16 cellular contexts compared by ENCODE assay signal in the genomic region with DNA sequence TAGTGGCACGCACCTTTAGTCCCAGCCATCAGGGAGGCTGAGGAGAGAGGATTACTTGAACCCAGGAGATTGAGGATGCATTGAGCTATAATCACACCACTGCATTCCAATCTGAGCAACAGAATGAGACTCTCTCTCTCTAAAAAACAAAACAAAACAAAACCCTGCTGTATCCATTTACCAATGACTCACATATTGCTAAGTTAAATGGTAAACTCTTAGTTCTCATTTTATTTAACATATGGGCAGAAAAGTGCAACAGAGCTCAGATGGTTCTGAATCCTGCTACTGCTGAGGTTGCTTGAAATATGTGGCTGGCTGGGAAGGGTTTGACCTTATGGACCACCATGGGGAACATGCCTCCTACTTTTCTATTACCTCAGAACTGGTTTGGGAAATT. TPM values are rescaled to one million over a fixed set of nuclear protein-coding genes. Genes with fewer than 3 reads are reported as not detected.
A peak's percentile ranks its signal among the peaks of the same experiment; 100 is the strongest.
DNase-seq lines count a peak whose midpoint lies in the region; ATAC-seq and TF ChIP-seq lines count a peak whose summit lies in the region.
"Had no signal": no experiment of that assay in that cellular context is flagged by ENCODE, and none has a peak within 500 bp of the region (broad histone marks: within the 10 kb centered on the region; RNA-seq: fewer than 3 reads in every experiment).

No MANE protein-coding gene starts in this region.

- H3K27me3 ChIP-seq in mammary epithelial cell (ENCODE audit: insufficient read depth, low read length) (no peaks in the 10 kb centered on the region), fibroblast of lung (ENCODE audit: control insufficient read depth, insufficient read depth, low read length) (no peaks in the 10 kb centered on the region)
- H3K27me3 ChIP-seq: esophagus squamous epithelium had no signal

- no peaks in the 10 kb centered on the region for H4K20me1 ChIP-seq in mammary epithelial cell (ENCODE audit: insufficient read depth, low read length)
- no peaks in the 10 kb centered on the region for H4K20me1 ChIP-seq in fibroblast of lung (ENCODE audit: control insufficient read depth, extremely low read depth, insufficient read depth, low read length)

- H3K9me3 ChIP-seq in mammary epithelial cell (replicated peaks; ENCODE audit: insufficient read depth, low read length) (no peaks in the 10 kb centered on the region), T-helper 17 cell (ENCODE audit: control insufficient read depth, low read length, poor library complexity, severe bottlenecking) (no peaks in the 10 kb centered on the region), fibroblast of lung (ENCODE audit: control insufficient read depth, insufficient read depth, low read depth, low read length) (no peaks in the 10 kb centered on the region)
- H3K9me3 ChIP-seq: esophagus squamous epithelium, HAP-1 had no signal

- intact Hi-C loops in mammary epithelial cell (cut with micrococcal nuclease): loop anchor here (5.0 kb wide), 1 partner anchor 33 kb away; a partner anchor contains a TSS
- intact Hi-C loops in MCF 10A (cut with micrococcal nuclease): loop anchor here (5.0 kb wide), 2 partner anchors 142 to 208 kb away; no protein-coding TSS in a partner anchor

- H3K4me1 ChIP-seq in mammary epithelial cell (ENCODE audit: insufficient read depth, low read length): no peaks in the 10 kb centered on the region
- H3K4me1 ChIP-seq in fibroblast of lung (ENCODE audit: control insufficient read depth, extremely low read depth, insufficient read depth, low read length): no peaks in the 10 kb centered on the region

- H3K4me3 ChIP-seq in mammary epithelial cell (replicated peaks in 1 of 3; ENCODE audit: insufficient read depth in 1 of 3, low read depth in 2 of 3, low read length in 3 of 3) (no peak overlapping the region), fibroblast of lung (replicated peaks in 1 of 4; ENCODE audit: control extremely low read depth in 1 of 4, insufficient read depth in 1 of 4, low read depth in 3 of 4, low read length in 4 of 4) (no peak overlapping the region)
- H3K4me3 ChIP-seq: esophagus squamous epithelium, HAP-1 had no signal

- no peak overlapping the region for H3K9ac ChIP-seq in mammary epithelial cell (ENCODE audit: insufficient read depth, low read length)
- H3K9ac ChIP-seq in fibroblast of lung (ENCODE audit: insufficient read depth, low read length): no peak overlapping the region

- TF ChIP-seq CTCF in mammary epithelial cell (conservative IDR thresholded peaks at IDR 0.05 in 1 of 2, IDR thresholded peaks at IDR 0.05 in 1 of 2; ENCODE audit: extremely low read depth in 1 of 2, insufficient read depth in 1 of 2, low read depth in 1 of 2, low read length in 2 of 2): no peak
- TF ChIP-seq CTCF in MCF 10A (IDR thresholded peaks at IDR 0.05; ENCODE audit: unreplicated experiment): no peak
- TF ChIP-seq CTCF in fibroblast of lung (conservative IDR thresholded peaks at IDR 0.05 in 1 of 2, IDR thresholded peaks at IDR 0.05 in 1 of 2; ENCODE audit: low read depth in 1 of 2, low read length in 2 of 2): no peak

- H3K36me3 Mint-ChIP-seq in MCF 10A (ENCODE audit: insufficient read depth, unreplicated experiment) (no peaks in the 10 kb centered on the region), T-helper 17 cell (ENCODE audit: low read depth) (peaks cover 4% of the 10 kb centered on the region)
- H3K36me3 Mint-ChIP-seq: CD8-positive, alpha-beta memory T cell; naive thymus-derived CD8-positive, alpha-beta T cell had no signal

- H3K27ac ChIP-seq in mammary epithelial cell (ENCODE audit: insufficient read depth, low read depth, low read length) (no peak overlapping the region), fibroblast of lung (ENCODE audit: insufficient read depth, low read length) (no peak overlapping the region)
- H3K27ac ChIP-seq: esophagus squamous epithelium had no signal

- no peaks in the 10 kb centered on the region for H3K9me3 Mint-ChIP-seq in MCF 10A (ENCODE audit: unreplicated experiment)
- H3K9me3 Mint-ChIP-seq: CD8-positive, alpha-beta memory T cell; naive thymus-derived CD8-positive, alpha-beta T cell had no signal

- H3K4me2 ChIP-seq in mammary epithelial cell (ENCODE audit: insufficient read depth, low read depth, low read length) (no peak overlapping the region), fibroblast of lung (ENCODE audit: extremely low read depth, insufficient read depth, low read length) (no peak overlapping the region)

- H3K27ac Mint-ChIP-seq in MCF 10A (ENCODE audit: low read depth, unreplicated experiment) (no peak overlapping the region), T-helper 17 cell (peak overlapping the region; percentile 53)

- CTCF ChIA-PET in mammary epithelial cell (lab: Charles Lee; ENCODE audit: low non-redundant PET) (no interaction called here), MCF 10A (lab: Yijun Ruan, JAX) (interaction anchor here (1.2 to 6.3 kb wide), 3 partner anchors 47 to 69 kb away, joined by 3 to 241 read pairs (median 6); no protein-coding TSS in a partner anchor)

- in situ Hi-C loops in mammary epithelial cell (cut with MboI; ENCODE audit: low sequenced_read_pairs in 2 of 2): loop anchor here (5.0 kb wide), 1 partner anchor 47 kb away; no protein-coding TSS in a partner anchor

- 100% methylated on average over 1 of the region's 1 CpG for WGBS in mammary epithelial cell (ENCODE audit: low coverage, missing lambda C conversion rate)

- H3K79me2 ChIP-seq in mammary epithelial cell (ENCODE audit: insufficient read depth, low read length): no peaks in the 10 kb centered on the region
- H3K79me2 ChIP-seq in fibroblast of lung (ENCODE audit: control insufficient read depth, insufficient read depth, low read length): no peaks in the 10 kb centered on the region

- no peaks in the 10 kb centered on the region for H3K4me1 Mint-ChIP-seq in MCF 10A (ENCODE audit: insufficient read depth, unreplicated experiment)
- H3K4me1 Mint-ChIP-seq in T-helper 17 cell: peaks cover 4% of the 10 kb centered on the region
- H3K4me1 Mint-ChIP-seq: CD8-positive, alpha-beta memory T cell had no signal

- no TSS peak for BruUV-seq in mammary epithelial cell (replicated peaks; lab: Mats Ljungman, UMichigan)
- BruUV-seq in MCF 10A (replicated peaks; lab: Mats Ljungman, UMichigan): no TSS peak

- dilution Hi-C loops in mammary epithelial cell (cut with HindIII; ENCODE audit: low sequenced_read_pairs): loop anchor here (5.0 kb wide), 1 partner anchor 47 kb away; no protein-coding TSS in a partner anchor

- DNase-seq in mammary epithelial cell (peak; percentile 16), MCF 10A (ENCODE audit: unreplicated experiment) (no peak), T-helper 17 cell (no peak), fibroblast of lung (ENCODE audit: low read depth in 2 of 2) (peak; percentile 7 to 26), NAMALWA (ENCODE audit: low spot score) (no peak), NCI-H2171 (lab: John Stamatoyannopoulos, UW) (no peak)
- DNase-seq: activated CD4-positive, alpha-beta T cell treated with anti-CD3 and anti-CD28 coated beads for 1 hour; CD8-positive, alpha-beta memory T cell; cerebellar nuclear complex; esophagus squamous epithelium; naive thymus-derived CD8-positive, alpha-beta T cell; NCI-H1436; NCI-H526; right cardiac atrium had no signal

- POLR2A ChIA-PET in MCF 10A (lab: Yijun Ruan, JAX): interaction anchor here (1.2 kb wide), 1 partner anchor 11 kb away, joined by 3 read pairs; no protein-coding TSS in a partner anchor

- H3K4me3 Mint-ChIP-seq in MCF 10A (ENCODE audit: unreplicated experiment): no peak overlapping the region
- H3K4me3 Mint-ChIP-seq in T-helper 17 cell: no peak overlapping the region
- H3K4me3 Mint-ChIP-seq: CD8-positive, alpha-beta memory T cell; naive thymus-derived CD8-positive, alpha-beta T cell had no signal

- H3K36me3 ChIP-seq in mammary epithelial cell (ENCODE audit: insufficient read depth, low read length) (no peaks in the 10 kb centered on the region), fibroblast of lung (ENCODE audit: control insufficient read depth, insufficient read depth, low read length) (no peaks in the 10 kb centered on the region)
- H3K36me3 ChIP-seq: esophagus squamous epithelium, HAP-1 had no signal

- no peak overlapping the region for H2AFZ ChIP-seq in mammary epithelial cell (ENCODE audit: low read depth, low read length)
- H2AFZ ChIP-seq in fibroblast of lung (ENCODE audit: low read length): no peak overlapping the region

- H3K27me3 Mint-ChIP-seq in MCF 10A (ENCODE audit: insufficient read depth, unreplicated experiment): peaks cover 10% of the 10 kb centered on the region
- peaks cover 18% of the 10 kb centered on the region for H3K27me3 Mint-ChIP-seq in T-helper 17 cell

- ATAC-seq in T-helper 17 cell: no peak
- ATAC-seq in GM18873 (IDR thresholded peaks at IDR 0.05; ENCODE audit: low FRiP score, unreplicated experiment): no peak
- ATAC-seq: naive thymus-derived CD8-positive, alpha-beta T cell; right cardiac atrium had no signal

RNA-seq across cellular contexts. Expression of a gene that starts 33.7 kb away (rescaled TPM):
- 10 to 100 TPM; 31.5 to 49.1 TPM for total RNA-seq in mammary epithelial cell
- polyA plus RNA-seq in mammary epithelial cell: 24.2 TPM
- 50.2 TPM for polyA minus RNA-seq in mammary epithelial cell
- 54.3 and 55.1 TPM in 2 replicates for total RNA-seq in MCF 10A (2022)
- 100 to 1,000 TPM in 1 of 2 donors, 10 to 100 TPM in 1; 87.5 to 117 TPM for total RNA-seq in T-helper 17 cell
- total RNA-seq in fibroblast of lung: 21.6 and 24.6 TPM in 2 replicates
- polyA plus RNA-seq in fibroblast of lung: 15.5 and 20.4 TPM in 2 replicates
- 6.3 and 12.4 TPM in 2 replicates for polyA plus RNA-seq in fibroblast of lung (2012)
- 5.8 and 7.7 TPM in 2 replicates for polyA minus RNA-seq in fibroblast of lung (ENCODE audit: low replicate concordance)

RNA-seq across cellular contexts. Expression of a gene that starts 38.7 kb away (rescaled TPM):
- total RNA-seq in mammary epithelial cell: 10 to 100 TPM; 30.5 to 42.2 TPM
- polyA plus RNA-seq in mammary epithelial cell: 12.9 TPM
- polyA minus RNA-seq in mammary epithelial cell: 33.6 TPM
- total RNA-seq in MCF 10A (2022): 21.9 and 33.2 TPM in 2 replicates
- total RNA-seq in T-helper 17 cell: under 1 TPM; 0.42 to 0.70 TPM
- total RNA-seq in fibroblast of lung: 34.7 and 53.2 TPM in 2 replicates
- 14.4 and 27.4 TPM in 2 replicates for polyA plus RNA-seq in fibroblast of lung
- polyA plus RNA-seq in fibroblast of lung (2012): 14.0 and 27.1 TPM in 2 replicates
- 87.5 and 88.6 TPM in 2 replicates for polyA minus RNA-seq in fibroblast of lung (ENCODE audit: low replicate concordance)
- total RNA-seq: naive thymus-derived CD8-positive, alpha-beta T cell had no signal
- polyA plus RNA-seq: CD8-positive, alpha-beta memory T cell; naive thymus-derived CD8-positive, alpha-beta T cell had no signal

Comparison
In these comparisons a context has a peak if more than half of its experiments do, and no peak if none do; other contexts are left out.
1. DNase-seq: peak in mammary epithelial cell (single experiment) and fibroblast of lung (2 of 2); none in MCF 10A (single experiment), T-helper 17 cell (0 of 3), NAMALWA (single experiment) and NCI-H2171 (single experiment).
2. RNA of a gene that starts 38.7 kb away (total RNA-seq): 34.7 to 53.2 TPM in fibroblast of lung, 30.5 to 42.2 TPM in mammary epithelial cell and 21.9 to 33.2 TPM in MCF 10A; 0.42 to 0.70 TPM in T-helper 17 cell; every median in the first group is over 10 times any median in the second.